In the genomic region with DNA sequence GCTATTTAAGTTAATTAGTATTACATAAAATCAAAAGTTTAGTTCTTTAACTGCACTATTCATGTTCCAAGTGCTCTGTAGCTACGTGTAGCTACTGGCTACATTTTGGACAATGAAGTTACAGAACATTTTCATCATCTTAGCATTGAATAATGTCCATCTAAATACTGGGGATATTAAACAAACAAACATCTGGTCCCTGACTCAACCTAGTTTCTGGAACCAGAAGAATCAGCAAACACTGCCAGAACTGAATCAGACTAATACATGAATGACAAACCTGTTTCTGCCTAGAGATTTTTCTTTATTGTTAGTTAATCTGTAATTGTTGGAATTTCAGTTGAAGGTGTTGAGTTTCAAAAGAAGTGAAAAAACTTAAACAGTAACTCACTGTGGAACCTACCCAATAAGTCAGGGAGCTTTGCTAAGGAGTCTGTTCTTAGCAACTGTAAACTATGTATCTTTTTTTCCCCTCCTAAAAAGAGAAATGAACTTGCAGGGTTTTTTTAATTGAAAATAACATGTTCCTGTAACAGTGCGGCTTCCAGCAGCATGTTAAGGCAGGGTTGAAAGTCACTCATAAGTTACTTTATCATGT, we compare ENCODE assay signal across 14 cellular contexts. TPM values are rescaled to one million over a fixed set of nuclear protein-coding genes. Genes with fewer than 3 reads are reported as not detected.
A peak's percentile ranks its signal among the peaks of the same experiment; 100 is the strongest.
DNase-seq lines count a peak whose midpoint lies in the region; ATAC-seq, FAIRE-seq and TF ChIP-seq lines count a peak whose summit lies in the region.
"Had no signal": no experiment of that assay in that cellular context is flagged by ENCODE, and none has a peak within 500 bp of the region (broad histone marks: within the 10 kb centered on the region; RNA-seq: fewer than 3 reads in every experiment).

No MANE protein-coding gene starts in this region.

- BruUV-seq in mammary epithelial cell (replicated peaks; lab: Mats Ljungman, UMichigan) = no TSS peak

- TF ChIP-seq POLR2A in Peyer's patch (IDR thresholded peaks at IDR 0.05) = no peak

- CTCF ChIA-PET in mammary epithelial cell (lab: Charles Lee; ENCODE audit: low non-redundant PET) = interaction anchor here (1.1 kb wide), 1 partner anchor 25 kb away, joined by 5 read pairs; no protein-coding TSS in a partner anchor
- CTCF ChIA-PET in CD8-positive, alpha-beta T cell (lab: Charles Lee) = interaction anchor here (1.1 kb wide), 1 partner anchor 19 kb away, joined by 4 read pairs; no protein-coding TSS in a partner anchor
- CTCF ChIA-PET in activated CD8-positive, alpha-beta T cell treated with anti-CD3 and anti-CD28 coated beads, Interleukin-2, amount 10 ng/mL, durations not matched to agents 7 days and 5 days (lab: Charles Lee) = no interaction called here

- 69% methylated on average over 2 of the region's 2 CpGs for WGBS in mammary epithelial cell (ENCODE audit: low coverage, missing lambda C conversion rate)

- ATAC-seq in CD8-positive, alpha-beta T cell = no peak
- ATAC-seq in HG03439 (IDR thresholded peaks at IDR 0.05; ENCODE audit: unreplicated experiment) = no peak
- ATAC-seq in activated CD8-positive, alpha-beta T cell treated with anti-CD3 and anti-CD28 coated beads, Interleukin-2, amount 10 ng/mL, durations not matched to agents 7 days and 5 days = no peak
- ATAC-seq: activated T-cell treated with anti-CD3 and anti-CD28 coated beads, Interleukin-2, amount 50 U/mL, for 4 hours; sciatic nerve had no signal

- H3K9me3 ChIP-seq in mammary epithelial cell (replicated peaks; ENCODE audit: insufficient read depth, low read length) (no peaks in the 10 kb centered on the region), Peyer's patch (no peaks in the 10 kb centered on the region)
- H3K9me3 ChIP-seq in CD8-positive, alpha-beta T cell (ENCODE audit: low read length) = no peaks in the 10 kb centered on the region
- H3K9me3 ChIP-seq: tibial artery had no signal

- peak overlapping the region; percentile 30 for H3K27ac Mint-ChIP-seq in HFFc6
- H3K27ac Mint-ChIP-seq in CD8-positive, alpha-beta T cell = no peak overlapping the region
- no peak overlapping the region for H3K27ac Mint-ChIP-seq in activated CD8-positive, alpha-beta T cell treated with anti-CD3 and anti-CD28 coated beads, Interleukin-2, amount 10 ng/mL, durations not matched to agents 7 days and 5 days

- H3K27me3 ChIP-seq in mammary epithelial cell (ENCODE audit: insufficient read depth, low read length) (no peaks in the 10 kb centered on the region), Peyer's patch (no peaks in the 10 kb centered on the region)
- no peaks in the 10 kb centered on the region for H3K27me3 ChIP-seq in CD8-positive, alpha-beta T cell (ENCODE audit: insufficient read depth, low read length)
- H3K27me3 ChIP-seq: tibial artery had no signal

- H3K4me3 ChIP-seq in mammary epithelial cell (replicated peaks in 1 of 3; ENCODE audit: insufficient read depth in 1 of 3, low read depth in 2 of 3, low read length in 3 of 3) (no peak overlapping the region), Peyer's patch (no peak overlapping the region)
- no peak overlapping the region for H3K4me3 ChIP-seq in CD8-positive, alpha-beta T cell (ENCODE audit: low read depth, low read length)
- H3K4me3 ChIP-seq: tibial artery had no signal

- FAIRE-seq in islet of Langerhans (lab: Jason Lieb, UNC) = peak; percentile 97

- no peaks in the 10 kb centered on the region for H4K20me1 ChIP-seq in mammary epithelial cell (ENCODE audit: insufficient read depth, low read length)

- dilution Hi-C loops in mammary epithelial cell (cut with HindIII; ENCODE audit: low sequenced_read_pairs) = no loop called here

- intact Hi-C loops in mammary epithelial cell (cut with micrococcal nuclease) = loop anchor here (5.0 kb wide), 1 partner anchor 56 kb away; a partner anchor contains a TSS
- intact Hi-C loops in CD8-positive, alpha-beta T cell (cut with DNase I, micrococcal nuclease) = no loop called here

- no peak overlapping the region for H3K4me2 ChIP-seq in mammary epithelial cell (ENCODE audit: insufficient read depth, low read depth, low read length)

- peaks cover 12% of the 10 kb centered on the region for H3K36me3 Mint-ChIP-seq in HFFc6 (ENCODE audit: low read depth)
- H3K36me3 Mint-ChIP-seq in CD8-positive, alpha-beta T cell = peaks cover 51% of the 10 kb centered on the region
- peaks cover 26% of the 10 kb centered on the region for H3K36me3 Mint-ChIP-seq in activated CD8-positive, alpha-beta T cell treated with anti-CD3 and anti-CD28 coated beads, Interleukin-2, amount 10 ng/mL, durations not matched to agents 7 days and 5 days (ENCODE audit: low read depth)

- in situ Hi-C loops in mammary epithelial cell (cut with MboI; ENCODE audit: low sequenced_read_pairs in 2 of 2) = no loop called here

- POLR2A ChIA-PET in CD8-positive, alpha-beta T cell (lab: Charles Lee) = no interaction called here
- POLR2A ChIA-PET in activated CD8-positive, alpha-beta T cell treated with anti-CD3 and anti-CD28 coated beads, Interleukin-2, amount 10 ng/mL, durations not matched to agents 7 days and 5 days (lab: Charles Lee) = interaction anchor here (0.6 kb wide), 1 partner anchor 34 kb away, joined by 3 read pairs; no protein-coding TSS in a partner anchor

- H3K27ac ChIP-seq in mammary epithelial cell (ENCODE audit: insufficient read depth, low read depth, low read length) (peak overlapping the region; percentile 22), Peyer's patch (no peak overlapping the region)
- no peak overlapping the region for H3K27ac ChIP-seq in CD8-positive, alpha-beta T cell (ENCODE audit: low read depth, low read length)
- H3K27ac ChIP-seq: tibial artery had no signal

- H3K4me1 ChIP-seq in mammary epithelial cell (ENCODE audit: insufficient read depth, low read length) (peaks cover 13% of the 10 kb centered on the region), Peyer's patch (no peaks in the 10 kb centered on the region)
- no peaks in the 10 kb centered on the region for H3K4me1 ChIP-seq in CD8-positive, alpha-beta T cell (ENCODE audit: insufficient read depth, low read length)

- no peaks in the 10 kb centered on the region for H3K9me3 Mint-ChIP-seq in HFFc6
- no peaks in the 10 kb centered on the region for H3K9me3 Mint-ChIP-seq in CD8-positive, alpha-beta T cell
- no peaks in the 10 kb centered on the region for H3K9me3 Mint-ChIP-seq in activated CD8-positive, alpha-beta T cell treated with anti-CD3 and anti-CD28 coated beads, Interleukin-2, amount 10 ng/mL, durations not matched to agents 7 days and 5 days (ENCODE audit: insufficient read depth)
- H3K9me3 Mint-ChIP-seq: activated T-cell treated with anti-CD3 and anti-CD28 coated beads, Interleukin-2, amount 50 U/mL, for 4 hours had no signal

- no peak overlapping the region for H3K9ac ChIP-seq in mammary epithelial cell (ENCODE audit: insufficient read depth, low read length)

- no peak overlapping the region for H2AFZ ChIP-seq in mammary epithelial cell (ENCODE audit: low read depth, low read length)

- no peaks in the 10 kb centered on the region for H3K79me2 ChIP-seq in mammary epithelial cell (ENCODE audit: insufficient read depth, low read length)

- TF ChIP-seq CTCF in HFFc6 (IDR thresholded peaks at IDR 0.05) = no peak
- TF ChIP-seq CTCF in mammary epithelial cell (conservative IDR thresholded peaks at IDR 0.05 in 1 of 2, IDR thresholded peaks at IDR 0.05 in 1 of 2; ENCODE audit: extremely low read depth in 1 of 2, insufficient read depth in 1 of 2, low read depth in 1 of 2, low read length in 2 of 2) = no peak
- no peak for TF ChIP-seq CTCF in CD8-positive, alpha-beta T cell (IDR thresholded peaks at IDR 0.05)
- no peak for TF ChIP-seq CTCF in Peyer's patch (IDR thresholded peaks at IDR 0.05)

- H3K36me3 ChIP-seq in mammary epithelial cell (ENCODE audit: insufficient read depth, low read length) (no peaks in the 10 kb centered on the region), Peyer's patch (peaks cover 0 to 21% (median 0%) of the 10 kb centered on the region in 3 donors)
- peaks cover 5% of the 10 kb centered on the region for H3K36me3 ChIP-seq in CD8-positive, alpha-beta T cell (ENCODE audit: insufficient read depth, low read length)

- peaks cover 18% of the 10 kb centered on the region for H3K4me1 Mint-ChIP-seq in HFFc6 (ENCODE audit: low read depth)
- H3K4me1 Mint-ChIP-seq in CD8-positive, alpha-beta T cell (ENCODE audit: low read depth) = peaks cover 9% of the 10 kb centered on the region
- H3K4me1 Mint-ChIP-seq in activated CD8-positive, alpha-beta T cell treated with anti-CD3 and anti-CD28 coated beads, Interleukin-2, amount 10 ng/mL, durations not matched to agents 7 days and 5 days (ENCODE audit: low read depth) = no peaks in the 10 kb centered on the region

- H3K4me3 Mint-ChIP-seq in HFFc6 = no peak overlapping the region
- H3K4me3 Mint-ChIP-seq in CD8-positive, alpha-beta T cell = no peak overlapping the region
- no peak overlapping the region for H3K4me3 Mint-ChIP-seq in activated CD8-positive, alpha-beta T cell treated with anti-CD3 and anti-CD28 coated beads, Interleukin-2, amount 10 ng/mL, durations not matched to agents 7 days and 5 days
- H3K4me3 Mint-ChIP-seq: activated T-cell treated with anti-CD3 and anti-CD28 coated beads, Interleukin-2, amount 50 U/mL, for 4 hours had no signal

- H3K27me3 Mint-ChIP-seq in HFFc6 (ENCODE audit: insufficient read depth) = no peaks in the 10 kb centered on the region
- no peaks in the 10 kb centered on the region for H3K27me3 Mint-ChIP-seq in CD8-positive, alpha-beta T cell (ENCODE audit: low read depth)
- H3K27me3 Mint-ChIP-seq in activated CD8-positive, alpha-beta T cell treated with anti-CD3 and anti-CD28 coated beads, Interleukin-2, amount 10 ng/mL, durations not matched to agents 7 days and 5 days (ENCODE audit: low read depth) = no peaks in the 10 kb centered on the region

- DNase-seq in AG08396 (ENCODE audit: low spot score) (peak; percentile 28), HFFc6 (peak; percentile 34), mammary epithelial cell (peak; percentile 77), Peyer's patch (no peak)
- no peak for DNase-seq in CD8-positive, alpha-beta T cell
- DNase-seq in activated CD8-positive, alpha-beta T cell treated with anti-CD3 and anti-CD28 coated beads, Interleukin-2, amount 10 ng/mL, durations not matched to agents 7 days and 5 days = no peak
- DNase-seq: activated T-cell treated with anti-CD3 and anti-CD28 coated beads, Interleukin-2, amount 50 U/mL, for 4 hours; C1 segment of cervical spinal cord; hypothalamus; NCI-H2227 treated with DMSO at 0.1 percent for 48 hours; tibial artery had no signal

RNA-seq across cellular contexts. Expression of a gene that starts 58.3 kb away (rescaled TPM):
- total RNA-seq in HFFc6 (2021; fragmentation: NEBNext Ultra II Directional; extraction: Animal tissue kit (Norgen Biotek cat#: 25700)) = 10 to 100 TPM; 28.8 to 31.7 (median 30.2) TPM
- total RNA-seq in mammary epithelial cell (10 to 100 TPM; 42.6 to 70.7 TPM), Peyer's patch (100 to 1,000 TPM in 3 of 4 donors, 10 to 100 TPM in 1; 76.7 to 164 (median 109) TPM)
- 26.2 TPM for polyA plus RNA-seq in mammary epithelial cell
- polyA minus RNA-seq in mammary epithelial cell = 57.6 TPM
- 100 to 1,000 TPM; 130 to 132 TPM for total RNA-seq in CD8-positive, alpha-beta T cell
- 10 to 100 TPM; 46.7 to 49.0 TPM for total RNA-seq in activated CD8-positive, alpha-beta T cell treated with anti-CD3 and anti-CD28 coated beads, Interleukin-2, amount 10 ng/mL, durations not matched to agents 7 days and 5 days

Comparison
In these comparisons a context has a peak if more than half of its experiments do, and no peak if none do; other contexts are left out.
1. DNase-seq: peak in AG08396 (single experiment), HFFc6 (single experiment) and mammary epithelial cell (single experiment); none in CD8-positive, alpha-beta T cell (0 of 7), activated CD8-positive, alpha-beta T cell treated with anti-CD3 and anti-CD28 coated beads, Interleukin-2, amount 10 ng/mL, durations not matched to agents 7 days and 5 days (single experiment) and Peyer's patch (0 of 3).